Comparison of ENCODE assay signal across 10 cellular contexts in the genomic region with DNA sequence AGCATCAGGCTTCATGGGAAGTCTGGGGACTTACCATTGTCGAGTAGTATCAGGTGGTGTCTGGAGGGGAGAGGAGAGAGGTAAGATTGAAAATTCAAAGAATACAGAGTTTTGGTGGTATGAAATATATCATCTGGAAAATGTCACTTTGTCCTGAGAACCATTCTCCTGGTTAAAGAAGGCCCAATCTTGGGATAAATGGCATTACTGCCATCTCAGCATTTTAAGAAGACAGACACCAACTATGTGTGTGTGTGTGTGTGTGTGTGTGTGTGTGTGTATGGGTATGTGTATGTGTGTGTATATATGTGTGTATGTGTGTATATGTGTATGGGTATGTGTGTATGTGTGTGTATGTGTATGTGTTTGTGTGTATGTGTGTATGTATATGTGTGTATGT.
"Had no signal": no experiment of that assay in that cellular context is flagged by ENCODE, and none has a peak within 500 bp of the region (broad histone marks: within the 10 kb centered on the region; RNA-seq: fewer than 3 reads in every experiment).

No MANE protein-coding gene starts in this region.

- FAIRE-seq: H54, HTR-8/SVneo had no signal

- DNase-seq: GM23248, GOT3, H9, HCEC 1CT, HFFc6, Karpas-422, KBM-7 had no signal

- H3K4me2 ChIP-seq: KMS-11 had no signal

- H2AFZ ChIP-seq: GM23248 had no signal

- H3K9ac ChIP-seq: GM23248, KMS-11 had no signal

- H3K27ac ChIP-seq: GM23248, KMS-11 had no signal

- H3K4me3 ChIP-seq: GM23248 had no signal
